ENCODE assay signal across 1 cellular context in genomic region chr14:52318829-52319604, GRCh38.
TF ChIP-seq lines count a peak whose summit lies in the region.

No MANE protein-coding gene starts in this region.

TF ChIP-seq in IMR-90, 13 proteins besides CTCF, POLR2A, EP300 and RAD21:
- TF ChIP-seq MXI1 (IDR thresholded peaks at IDR 0.05; ENCODE audit: borderline replicate concordance, low read depth, low read length) = peak; percentile 32; the same call in 1 of the 2 replicates
- TF ChIP-seq SMC3 (IDR thresholded peaks at IDR 0.05; ENCODE audit: low read depth, low read length) = no peak
- no peak for TF ChIP-seq RFX5 (IDR thresholded peaks at IDR 0.05; ENCODE audit: low read depth, low read length)
